13 cellular contexts compared by ENCODE assay signal in genomic region chr15:85383470-85384148, GRCh38. TPM values are rescaled to one million over a fixed set of nuclear protein-coding genes. Genes with fewer than 3 reads are reported as not detected.
DNase-seq lines count a peak whose midpoint lies in the region; ATAC-seq, FAIRE-seq and TF ChIP-seq lines count a peak whose summit lies in the region.
"Had no signal": no experiment of that assay in that cellular context is flagged by ENCODE, and none has a peak within 500 bp of the region (broad histone marks: within the 10 kb centered on the region; RNA-seq: fewer than 3 reads in every experiment).

No MANE protein-coding gene starts in this region.

- H3K27me3 Mint-ChIP-seq in activated naive CD4-positive, alpha-beta T cell treated with anti-CD3 and anti-CD28 coated beads, Interleukin-2, amount 10 ng/mL, durations not matched to agents 7 days and 5 days, result no peaks in the 10 kb centered on the region
- H3K27me3 Mint-ChIP-seq in astrocyte (ENCODE audit: low read depth, unreplicated experiment), result no peaks in the 10 kb centered on the region

- CTCF ChIA-PET in activated naive CD4-positive, alpha-beta T cell treated with anti-CD3 and anti-CD28 coated beads, Interleukin-2, amount 10 ng/mL, durations not matched to agents 7 days and 5 days (lab: Charles Lee), result interaction anchor here (0.8 to 1.5 kb wide), 2 partner anchors 20 to 30 kb away, joined by 3 to 9 read pairs; no protein-coding TSS in a partner anchor

- H3K27me3 ChIP-seq in HUES6 (ENCODE audit: control insufficient read depth, insufficient read depth, low read length) (no peaks in the 10 kb centered on the region), astrocyte (ENCODE audit: insufficient read depth, low read length) (no peaks in the 10 kb centered on the region), sigmoid colon (no peaks in the 10 kb centered on the region)

- peak overlapping the region; percentile 94 for H3K4me2 ChIP-seq in astrocyte (ENCODE audit: low read length)

- no peak for TF ChIP-seq POLR2A in sigmoid colon (IDR thresholded peaks at IDR 0.05)

- no peak overlapping the region for H2AFZ ChIP-seq in astrocyte (ENCODE audit: low read depth, low read length)

- ATAC-seq in GM21528 (IDR thresholded peaks at IDR 0.05; ENCODE audit: low FRiP score, unreplicated experiment), result no peak

- H3K27ac ChIP-seq in HUES6 (ENCODE audit: low read depth, low read length), result no peak overlapping the region
- no peak overlapping the region for H3K27ac ChIP-seq in astrocyte (ENCODE audit: low read depth, low read length)
- H3K27ac ChIP-seq in sigmoid colon, result peak overlapping the region in 3 of 4 donors; percentile 93 to 98 (median 98)

- H3K9me3 ChIP-seq in HUES6 (ENCODE audit: control insufficient read depth, insufficient read depth, low read depth, low read length), result no peaks in the 10 kb centered on the region
- no peaks in the 10 kb centered on the region for H3K9me3 ChIP-seq in astrocyte (ENCODE audit: insufficient read depth, low read depth, low read length)
- H3K9me3 ChIP-seq in sigmoid colon, result no peaks in the 10 kb centered on the region

- peaks cover 59% of the 10 kb centered on the region for H3K4me1 Mint-ChIP-seq in activated naive CD4-positive, alpha-beta T cell treated with anti-CD3 and anti-CD28 coated beads, Interleukin-2, amount 10 ng/mL, durations not matched to agents 7 days and 5 days
- H3K4me1 Mint-ChIP-seq in astrocyte (ENCODE audit: low read depth, unreplicated experiment), result peaks cover 25% of the 10 kb centered on the region

- no peak for TF ChIP-seq EP300 in sigmoid colon (IDR thresholded peaks at IDR 0.05)

- H3K27ac Mint-ChIP-seq in activated naive CD4-positive, alpha-beta T cell treated with anti-CD3 and anti-CD28 coated beads, Interleukin-2, amount 10 ng/mL, durations not matched to agents 7 days and 5 days, result no peak overlapping the region
- H3K27ac Mint-ChIP-seq in astrocyte (ENCODE audit: unreplicated experiment), result no peak overlapping the region

- FAIRE-seq in astrocyte (lab: Jason Lieb, UNC), result no peak
- FAIRE-seq: keratinocyte had no signal

- no peak overlapping the region for H3K9ac ChIP-seq in HUES6 (ENCODE audit: low read length)
- H3K9ac ChIP-seq in astrocyte (ENCODE audit: low read length), result no peak overlapping the region

- peak overlapping the region; percentile 12 for H3K4me3 Mint-ChIP-seq in activated naive CD4-positive, alpha-beta T cell treated with anti-CD3 and anti-CD28 coated beads, Interleukin-2, amount 10 ng/mL, durations not matched to agents 7 days and 5 days
- peak overlapping the region; percentile 77 for H3K4me3 Mint-ChIP-seq in astrocyte (ENCODE audit: unreplicated experiment)

- H4K20me1 ChIP-seq in astrocyte (ENCODE audit: insufficient read depth, low read length), result peaks cover 64% of the 10 kb centered on the region

- intact Hi-C loops in sigmoid colon (cut with DNase I), result loop anchor here (5.0 kb wide), 2 partner anchors 104 to 119 kb away; no protein-coding TSS in a partner anchor

- H3K36me3 Mint-ChIP-seq in activated naive CD4-positive, alpha-beta T cell treated with anti-CD3 and anti-CD28 coated beads, Interleukin-2, amount 10 ng/mL, durations not matched to agents 7 days and 5 days, result peaks cover 32% of the 10 kb centered on the region
- H3K36me3 Mint-ChIP-seq in astrocyte (ENCODE audit: low read depth, unreplicated experiment), result peaks cover 4% of the 10 kb centered on the region

- no peak for TF ChIP-seq CTCF in astrocyte (IDR thresholded peaks at IDR 0.05; ENCODE audit: insufficient read depth, low read depth, low read length)
- TF ChIP-seq CTCF in sigmoid colon (IDR thresholded peaks at IDR 0.05), result no peak

- no peak for DNase-seq in activated naive CD4-positive, alpha-beta T cell treated with anti-CD3 and anti-CD28 coated beads, Interleukin-2, amount 10 ng/mL, durations not matched to agents 7 days and 5 days
- DNase-seq in activated naive CD4-positive, alpha-beta T cell treated with Interleukin-2 at 50 U/mL for 16 hours, result no peak
- DNase-seq in astrocyte (ENCODE audit: low read depth), result no peak
- DNase-seq in sigmoid colon, result no peak
- DNase-seq in DMS79 treated with DMSO at 0.1 percent for 48 hours (lab: John Stamatoyannopoulos, UW), result no peak
- no peak for DNase-seq in putamen (ENCODE audit: low spot score)
- DNase-seq: dermis blood vessel endothelial cell; NCI-H2081 treated with DMSO at 0.1 percent for 48 hours; NK-92 treated with Interleukin-12 subunit alpha and Interleukin-12 subunit beta, amount 100 ng/mL, for 24 hours; stimulated activated CD4-positive, alpha-beta T cell treated with anti-CD3 and anti-CD28 coated beads, Interleukin-12 subunit alpha, Interleukin-12 subunit beta, amount 100 ng/mL, for 4 hours had no signal

- H3K36me3 ChIP-seq in HUES6 (ENCODE audit: control insufficient read depth, insufficient read depth, low read length), result no peaks in the 10 kb centered on the region
- H3K36me3 ChIP-seq in astrocyte (ENCODE audit: insufficient read depth, low read length), result no peaks in the 10 kb centered on the region
- no peaks in the 10 kb centered on the region for H3K36me3 ChIP-seq in sigmoid colon

- H3K4me1 ChIP-seq in HUES6 (ENCODE audit: control insufficient read depth, insufficient read depth, low read length), result peaks cover 23% of the 10 kb centered on the region; the same call in 1 of the 2 replicates
- H3K4me1 ChIP-seq in astrocyte (ENCODE audit: insufficient read depth, low read length), result peaks cover 18% of the 10 kb centered on the region
- peaks cover 0 to 38% (median 23%) of the 10 kb centered on the region in 4 donors for H3K4me1 ChIP-seq in sigmoid colon

- 47 to 64% methylated on average over 2 of the region's 2 CpGs for WGBS in sigmoid colon, 2 donors

- no peaks in the 10 kb centered on the region for H3K9me3 Mint-ChIP-seq in activated naive CD4-positive, alpha-beta T cell treated with anti-CD3 and anti-CD28 coated beads, Interleukin-2, amount 10 ng/mL, durations not matched to agents 7 days and 5 days
- no peaks in the 10 kb centered on the region for H3K9me3 Mint-ChIP-seq in astrocyte (ENCODE audit: unreplicated experiment)

- H3K4me3 ChIP-seq in HUES6 (ENCODE audit: low read depth, low read length), result peak overlapping the region; percentile 11; the same call in 1 of the 2 replicates
- H3K4me3 ChIP-seq in astrocyte (ENCODE audit: insufficient read depth, low read depth, low read length), result no peak overlapping the region
- H3K4me3 ChIP-seq in sigmoid colon, result no peak overlapping the region

- H3K79me2 ChIP-seq in astrocyte (ENCODE audit: insufficient read depth, low read length), result peaks cover 77% of the 10 kb centered on the region

RNA-seq across cellular contexts. Expression of gene AKAP13, which starts 3.2 kb away (rescaled TPM):
- total RNA-seq in astrocyte, result 93.0 and 98.2 TPM in 2 replicates
- total RNA-seq in sigmoid colon, result 100 to 1,000 TPM in 3 of 4 donors, 10 to 100 TPM in 1; 98.5 to 142 (median 126) TPM
- polyA plus RNA-seq in sigmoid colon, result 10 to 100 TPM; 21.6 to 73.7 (median 43.0) TPM

Comparison
In these comparisons a context has a peak if more than half of its experiments do, and no peak if none do; other contexts are left out.
1. H3K27ac ChIP-seq: peak in sigmoid colon (3 of 4); none in HUES6 (single experiment) and astrocyte (single experiment).